ENCODE assay signal across 2 cellular contexts in the genomic region with DNA sequence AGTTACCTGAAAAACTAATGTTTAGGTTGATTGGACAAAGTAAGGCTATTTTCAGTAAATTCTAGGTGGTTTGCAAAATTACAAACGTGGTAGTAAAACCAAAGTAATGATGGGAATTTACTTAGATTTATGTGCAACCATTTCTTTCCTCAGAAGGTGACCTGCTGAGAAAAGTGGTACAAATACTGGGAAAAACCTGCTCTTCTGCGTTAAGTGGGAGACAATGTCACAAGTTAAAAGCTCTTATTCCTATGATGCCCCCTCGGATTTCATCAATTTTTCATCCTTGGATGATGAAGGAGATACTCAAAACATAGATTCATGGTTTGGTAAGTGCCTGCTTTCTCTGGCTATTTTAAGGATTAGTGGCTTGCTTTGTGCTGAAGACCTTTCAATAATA.
TF ChIP-seq lines count a peak whose summit lies in the region.

No MANE protein-coding gene starts in this region.

TF ChIP-seq in neural cell, 6 proteins besides CTCF, POLR2A, EP300 and RAD21:
- TF ChIP-seq POLR2AphosphoS5 (IDR thresholded peaks at IDR 0.05), result peak; percentile 84
- TF ChIP-seq EZH2 (IDR thresholded peaks at IDR 0.05; ENCODE audit: borderline replicate concordance, insufficient read depth, low read length, poor library complexity, severe bottlenecking), result no peak
- no peak for TF ChIP-seq TAF1 (IDR thresholded peaks at IDR 0.05; ENCODE audit: low read depth)
- TF ChIP-seq MXI1 (conservative IDR thresholded peaks at IDR 0.05; ENCODE audit: poor library complexity, severe bottlenecking), result no peak
- TF ChIP-seq SMC3 (conservative IDR thresholded peaks at IDR 0.05; ENCODE audit: poor library complexity), result no peak
- TF ChIP-seq, protein P1, sequence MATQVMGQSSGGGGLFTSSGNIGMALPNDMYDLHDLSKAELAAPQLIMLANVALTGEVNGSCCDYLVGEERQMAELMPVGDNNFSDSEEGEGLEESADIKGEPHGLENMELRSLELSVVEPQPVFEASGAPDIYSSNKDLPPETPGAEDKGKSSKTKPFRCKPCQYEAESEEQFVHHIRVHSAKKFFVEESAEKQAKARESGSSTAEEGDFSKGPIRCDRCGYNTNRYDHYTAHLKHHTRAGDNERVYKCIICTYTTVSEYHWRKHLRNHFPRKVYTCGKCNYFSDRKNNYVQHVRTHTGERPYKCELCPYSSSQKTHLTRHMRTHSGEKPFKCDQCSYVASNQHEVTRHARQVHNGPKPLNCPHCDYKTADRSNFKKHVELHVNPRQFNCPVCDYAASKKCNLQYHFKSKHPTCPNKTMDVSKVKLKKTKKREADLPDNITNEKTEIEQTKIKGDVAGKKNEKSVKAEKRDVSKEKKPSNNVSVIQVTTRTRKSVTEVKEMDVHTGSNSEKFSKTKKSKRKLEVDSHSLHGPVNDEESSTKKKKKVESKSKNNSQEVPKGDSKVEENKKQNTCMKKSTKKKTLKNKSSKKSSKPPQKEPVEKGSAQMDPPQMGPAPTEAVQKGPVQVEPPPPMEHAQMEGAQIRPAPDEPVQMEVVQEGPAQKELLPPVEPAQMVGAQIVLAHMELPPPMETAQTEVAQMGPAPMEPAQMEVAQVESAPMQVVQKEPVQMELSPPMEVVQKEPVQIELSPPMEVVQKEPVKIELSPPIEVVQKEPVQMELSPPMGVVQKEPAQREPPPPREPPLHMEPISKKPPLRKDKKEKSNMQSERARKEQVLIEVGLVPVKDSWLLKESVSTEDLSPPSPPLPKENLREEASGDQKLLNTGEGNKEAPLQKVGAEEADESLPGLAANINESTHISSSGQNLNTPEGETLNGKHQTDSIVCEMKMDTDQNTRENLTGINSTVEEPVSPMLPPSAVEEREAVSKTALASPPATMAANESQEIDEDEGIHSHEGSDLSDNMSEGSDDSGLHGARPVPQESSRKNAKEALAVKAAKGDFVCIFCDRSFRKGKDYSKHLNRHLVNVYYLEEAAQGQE (IDR thresholded peaks at IDR 0.05; ENCODE audit: borderline replicate concordance), result peak; percentile 89
TF ChIP-seq in neural cell: peak in this region for 2.

TF ChIP-seq in HepG2, 621 proteins besides CTCF, POLR2A, EP300 and RAD21:
- TF ChIP-seq NCOA1 (CRISPR knock-in tag; IDR thresholded peaks at IDR 0.05), result no peak
- TF ChIP-seq, protein P2, sequence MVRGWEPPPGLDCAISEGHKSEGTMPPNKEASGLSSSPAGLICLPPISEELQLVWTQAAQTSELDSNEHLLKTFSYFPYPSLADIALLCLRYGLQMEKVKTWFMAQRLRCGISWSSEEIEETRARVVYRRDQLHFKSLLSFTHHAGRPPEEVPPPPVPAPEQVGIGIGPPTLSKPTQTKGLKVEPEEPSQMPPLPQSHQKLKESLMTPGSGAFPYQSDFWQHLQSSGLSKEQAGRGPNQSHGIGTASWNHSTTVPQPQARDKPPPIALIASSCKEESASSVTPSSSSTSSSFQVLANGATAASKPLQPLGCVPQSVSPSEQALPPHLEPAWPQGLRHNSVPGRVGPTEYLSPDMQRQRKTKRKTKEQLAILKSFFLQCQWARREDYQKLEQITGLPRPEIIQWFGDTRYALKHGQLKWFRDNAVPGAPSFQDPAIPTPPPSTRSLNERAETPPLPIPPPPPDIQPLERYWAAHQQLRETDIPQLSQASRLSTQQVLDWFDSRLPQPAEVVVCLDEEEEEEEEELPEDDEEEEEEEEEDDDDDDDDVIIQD (CRISPR knock-in tag; IDR thresholded peaks at IDR 0.05; ENCODE audit: low read depth), result no peak
- no peak for TF ChIP-seq MXD3 (CRISPR knock-in tag; IDR thresholded peaks at IDR 0.05)
- TF ChIP-seq KDM2A (CRISPR knock-in tag; IDR thresholded peaks at IDR 0.05; ENCODE audit: borderline replicate concordance, low read depth), result no peak
- no peak for TF ChIP-seq ZNF530 (CRISPR knock-in tag; IDR thresholded peaks at IDR 0.05; ENCODE audit: low read depth)
- TF ChIP-seq IRF2 (CRISPR knock-in tag; IDR thresholded peaks at IDR 0.05), result no peak
- no peak for TF ChIP-seq ZNF773 (CRISPR knock-in tag; IDR thresholded peaks at IDR 0.05; ENCODE audit: borderline replicate concordance)
- TF ChIP-seq ASH2L (IDR thresholded peaks at IDR 0.05; ENCODE audit: insufficient read length, low read depth, low read length), result no peak
